ENCODE assay signal across 8 cellular contexts in genomic region chr15:51266548-51266947, GRCh38.
A peak's percentile ranks its signal among the peaks of the same experiment; 100 is the strongest.
DNase-seq lines count a peak whose midpoint lies in the region; ATAC-seq and TF ChIP-seq lines count a peak whose summit lies in the region.
"Had no signal": no experiment of that assay in that cellular context is flagged by ENCODE, and none has a peak within 500 bp of the region (broad histone marks: within the 10 kb centered on the region; RNA-seq: fewer than 3 reads in every experiment).

No MANE protein-coding gene starts in this region.

- H3K4me3 ChIP-seq in HUES6 (ENCODE audit: low read depth, low read length) (peak overlapping the region; percentile 61), coronary artery (peak overlapping the region; percentile 82), mesendoderm (ENCODE audit: low read length) (no peak overlapping the region), aorta (ENCODE audit: low read length in 2 of 2) (peak overlapping the region in 1 of 2 donors; percentile 58)

- no peaks in the 10 kb centered on the region for H3K79me1 ChIP-seq in mesendoderm (ENCODE audit: low read length)

- H3K4ac ChIP-seq in mesendoderm (ENCODE audit: low read depth, low read length): no peak overlapping the region

- intact Hi-C loops in aorta (cut with DNase I): loop anchor here in 1 of 2 donors (10.0 kb wide), 1 partner anchor 62 kb away; no protein-coding TSS in a partner anchor
- intact Hi-C loops in activated CD4-positive, alpha-beta T cell treated with anti-CD3 and anti-CD28 coated beads, Interleukin-2, amount 10 ng/mL, durations not matched to agents 24 days and 14 days (cut with micrococcal nuclease): no loop called here

- no peaks in the 10 kb centered on the region for H3K36me3 Mint-ChIP-seq in activated CD4-positive, alpha-beta T cell treated with anti-CD3 and anti-CD28 coated beads, Interleukin-2, amount 10 ng/mL, durations not matched to agents 24 days and 14 days (ENCODE audit: low read depth)
- H3K36me3 Mint-ChIP-seq: T-cell had no signal

- H3K27ac ChIP-seq in HUES6 (ENCODE audit: low read depth, low read length): no peak overlapping the region
- peak overlapping the region; percentile 8 to 50 for H3K27ac ChIP-seq in coronary artery
- no peak overlapping the region for H3K27ac ChIP-seq in mesendoderm (ENCODE audit: low read depth, low read length)
- peak overlapping the region; percentile 19 for H3K27ac ChIP-seq in temporal lobe (ENCODE audit: low read depth, low read length)
- no peak overlapping the region for H3K27ac ChIP-seq in aorta (ENCODE audit: low read depth in 1 of 2, low read length in 2 of 2)

- H3K4me1 ChIP-seq in HUES6 (ENCODE audit: control insufficient read depth, insufficient read depth, low read length) (peaks cover 5% of the 10 kb centered on the region; the same call in 1 of the 2 replicates), mesendoderm (ENCODE audit: control insufficient read depth, low read depth, low read length) (no peaks in the 10 kb centered on the region), aorta (ENCODE audit: control insufficient read depth in 1 of 2, insufficient read depth in 2 of 2, low read length in 2 of 2) (no peaks in the 10 kb centered on the region)

- no CpG with 5 or more reads among the region's 9 CpGs for WGBS in mesendoderm (ENCODE audit: extremely low coverage, insufficient coverage, low lambda C conversion rate)
- WGBS in aorta, 2 donors: 33% methylated on average over 9 of the region's 9 CpGs

- H3K18ac ChIP-seq in mesendoderm (ENCODE audit: low read length): no peak overlapping the region

- H3K4me3 Mint-ChIP-seq in activated CD4-positive, alpha-beta T cell treated with anti-CD3 and anti-CD28 coated beads, Interleukin-2, amount 10 ng/mL, durations not matched to agents 24 days and 14 days: no peak overlapping the region

- H3K27me3 Mint-ChIP-seq in activated CD4-positive, alpha-beta T cell treated with anti-CD3 and anti-CD28 coated beads, Interleukin-2, amount 10 ng/mL, durations not matched to agents 24 days and 14 days: peaks cover 40% of the 10 kb centered on the region

- no peak overlapping the region for H3K27ac Mint-ChIP-seq in activated CD4-positive, alpha-beta T cell treated with anti-CD3 and anti-CD28 coated beads, Interleukin-2, amount 10 ng/mL, durations not matched to agents 24 days and 14 days
- H3K27ac Mint-ChIP-seq: T-cell had no signal

- H2BK15ac ChIP-seq in mesendoderm (replicated peaks; ENCODE audit: low read depth): no peak overlapping the region

- no peak overlapping the region for H2BK5ac ChIP-seq in mesendoderm (ENCODE audit: low read length)

- H3K9ac ChIP-seq in HUES6 (ENCODE audit: low read length) (no peak overlapping the region), mesendoderm (ENCODE audit: low read length) (no peak overlapping the region)

- no peaks in the 10 kb centered on the region for H3K79me2 ChIP-seq in mesendoderm (ENCODE audit: control insufficient read depth, insufficient read depth, low read length)

- no peaks in the 10 kb centered on the region for H3K36me3 ChIP-seq in HUES6 (ENCODE audit: control insufficient read depth, insufficient read depth, low read length)
- H3K36me3 ChIP-seq in mesendoderm (ENCODE audit: control insufficient read depth, insufficient read depth, low read length): no peaks in the 10 kb centered on the region
- H3K36me3 ChIP-seq in aorta (ENCODE audit: control insufficient read depth in 1 of 2, insufficient read depth in 2 of 2, low read length in 1 of 2): no peaks in the 10 kb centered on the region

- no peak overlapping the region for H3K4me2 ChIP-seq in mesendoderm (ENCODE audit: low read length)

- DNase-seq in coronary artery (ENCODE audit: low spot score) (no peak), mesendoderm (peak; percentile 11), LoVo (ENCODE audit: low spot score) (no peak), aorta (no peak)
- no peak for DNase-seq in activated CD4-positive, alpha-beta T cell treated with anti-CD3 and anti-CD28 coated beads, Interleukin-2, amount 10 ng/mL, durations not matched to agents 24 days and 14 days
- DNase-seq: T-cell had no signal

- no peak for TF ChIP-seq CTCF in coronary artery (IDR thresholded peaks at IDR 0.05)

- H2BK120ac ChIP-seq in mesendoderm (ENCODE audit: low read depth, low read length): no peak overlapping the region

- no peak overlapping the region for H4K8ac ChIP-seq in mesendoderm (ENCODE audit: low read depth, low read length)

- no peaks in the 10 kb centered on the region for H3K9me3 Mint-ChIP-seq in activated CD4-positive, alpha-beta T cell treated with anti-CD3 and anti-CD28 coated beads, Interleukin-2, amount 10 ng/mL, durations not matched to agents 24 days and 14 days

- peaks cover 17% of the 10 kb centered on the region for H3K9me3 ChIP-seq in HUES6 (ENCODE audit: control insufficient read depth, insufficient read depth, low read depth, low read length)
- H3K9me3 ChIP-seq in aorta (ENCODE audit: control insufficient read depth, low read length): no peaks in the 10 kb centered on the region

- H3K56ac ChIP-seq in mesendoderm (ENCODE audit: low read length): no peak overlapping the region

- H3K27me3 ChIP-seq in HUES6 (ENCODE audit: control insufficient read depth, insufficient read depth, low read length): peaks cover 45% of the 10 kb centered on the region
- H3K27me3 ChIP-seq in mesendoderm (ENCODE audit: insufficient read depth, low read length, poor library complexity): peaks cover 15% of the 10 kb centered on the region
- H3K27me3 ChIP-seq in aorta (ENCODE audit: control insufficient read depth in 1 of 2, insufficient read depth in 2 of 2, low read length in 1 of 2): no peaks in the 10 kb centered on the region

- no peak overlapping the region for H4K5ac ChIP-seq in mesendoderm (ENCODE audit: low read length)

- H3K23ac ChIP-seq in mesendoderm (ENCODE audit: low read length): no peak overlapping the region

- H2AK5ac ChIP-seq in mesendoderm (ENCODE audit: low read length): no peak overlapping the region

- peaks cover 2% of the 10 kb centered on the region for H3K4me1 Mint-ChIP-seq in activated CD4-positive, alpha-beta T cell treated with anti-CD3 and anti-CD28 coated beads, Interleukin-2, amount 10 ng/mL, durations not matched to agents 24 days and 14 days

- no peak for ATAC-seq in aorta (ENCODE audit: low FRiP score)
- ATAC-seq: T-cell had no signal

Comparison
In these comparisons a context has a peak if more than half of its experiments do, and no peak if none do; other contexts are left out.
1. H3K27ac ChIP-seq: peak in coronary artery (2 of 2) and temporal lobe (single experiment); none in HUES6 (single experiment), mesendoderm (single experiment) and aorta (0 of 2).